In genomic region chr7:30735631-30736030, GRCh38 we compare ENCODE assay signal across 1 cellular context.
A peak's percentile ranks its signal among the peaks of the same experiment; 100 is the strongest.
TF ChIP-seq lines count a peak whose summit lies in the region.

No MANE protein-coding gene starts in this region.

TF ChIP-seq in K562, 482 proteins besides CTCF, POLR2A, EP300 and RAD21 (continued from another document):
- no peak for TF ChIP-seq PBX2 (CRISPR knock-in tag; IDR thresholded peaks at IDR 0.05; ENCODE audit: low read depth)
- TF ChIP-seq PBX2 (tag; conservative IDR thresholded peaks at IDR 0.05; ENCODE audit: low read depth): peak; percentile 36; the same call in 1 of the 2 replicates
- no peak for TF ChIP-seq PHTF2 (CRISPR knock-in tag; IDR thresholded peaks at IDR 0.05)
- TF ChIP-seq MEIS2 (IDR thresholded peaks at IDR 0.05; ENCODE audit: partially characterized antibody): peak; percentile 30
- no peak for TF ChIP-seq THRAP3 (IDR thresholded peaks at IDR 0.05; ENCODE audit: borderline replicate concordance)
- TF ChIP-seq DLX4 (CRISPR knock-in tag; IDR thresholded peaks at IDR 0.05): no peak
